In genomic region chr6:15316754-15317153, GRCh38 we compare ENCODE assay signal across 1 cellular context.
TF ChIP-seq lines count a peak whose summit lies in the region.

No MANE protein-coding gene starts in this region.

TF ChIP-seq in GM23338, 12 proteins besides CTCF, POLR2A, EP300 and RAD21 (continued from another document):
- TF ChIP-seq, protein P1, sequence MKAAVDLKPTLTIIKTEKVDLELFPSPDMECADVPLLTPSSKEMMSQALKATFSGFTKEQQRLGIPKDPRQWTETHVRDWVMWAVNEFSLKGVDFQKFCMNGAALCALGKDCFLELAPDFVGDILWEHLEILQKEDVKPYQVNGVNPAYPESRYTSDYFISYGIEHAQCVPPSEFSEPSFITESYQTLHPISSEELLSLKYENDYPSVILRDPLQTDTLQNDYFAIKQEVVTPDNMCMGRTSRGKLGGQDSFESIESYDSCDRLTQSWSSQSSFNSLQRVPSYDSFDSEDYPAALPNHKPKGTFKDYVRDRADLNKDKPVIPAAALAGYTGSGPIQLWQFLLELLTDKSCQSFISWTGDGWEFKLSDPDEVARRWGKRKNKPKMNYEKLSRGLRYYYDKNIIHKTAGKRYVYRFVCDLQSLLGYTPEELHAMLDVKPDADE (IDR thresholded peaks at IDR 0.05): no peak
- TF ChIP-seq ZNF462 (CRISPR knock-in tag; IDR thresholded peaks at IDR 0.05): no peak
TF ChIP-seq in GM23338: peak in this region for 0.
